8 cellular contexts compared by ENCODE assay signal in genomic region chr14:74571901-74572828, GRCh38. TPM values are rescaled to one million over a fixed set of nuclear protein-coding genes. Genes with fewer than 3 reads are reported as not detected.
DNase-seq lines count a peak whose midpoint lies in the region; ATAC-seq and TF ChIP-seq lines count a peak whose summit lies in the region.

No MANE protein-coding gene starts in this region.

- no peaks in the 10 kb centered on the region for H3K36me3 Mint-ChIP-seq in CD14-positive monocyte
- H3K36me3 Mint-ChIP-seq in activated T-cell treated with anti-CD3 and anti-CD28 coated beads, Interleukin-2, amount 50 U/mL, for 72 hours (ENCODE audit: insufficient read depth in 2 of 2): no peaks in the 10 kb centered on the region
- H3K36me3 Mint-ChIP-seq in stimulated activated effector memory CD8-positive, alpha-beta T cell treated with anti-CD3 and anti-CD28 coated beads, Interleukin-12 subunit alpha, Interleukin-12 subunit beta, amount 100 ng/mL, for 72 hours: peaks cover 6% of the 10 kb centered on the region

- H3K27me3 ChIP-seq in MG63: no peaks in the 10 kb centered on the region

- peak; percentile 63 to 67 for ATAC-seq in activated T-cell treated with anti-CD3 and anti-CD28 coated beads, Interleukin-2, amount 50 U/mL, for 72 hours (replicated peaks in 1 of 2)
- peak; percentile 39 for ATAC-seq in stimulated activated effector memory CD8-positive, alpha-beta T cell treated with anti-CD3 and anti-CD28 coated beads, Interleukin-12 subunit alpha, Interleukin-12 subunit beta, amount 100 ng/mL, for 72 hours
- no peak for ATAC-seq in HG02870 (IDR thresholded peaks at IDR 0.05; ENCODE audit: unreplicated experiment)
- ATAC-seq in HG03025 (IDR thresholded peaks at IDR 0.05; ENCODE audit: low FRiP score, unreplicated experiment): no peak
- ATAC-seq in GM18909 (IDR thresholded peaks at IDR 0.05; ENCODE audit: poor library complexity, unreplicated experiment): no peak

- H3K4me3 ChIP-seq in MG63: peak overlapping the region; percentile 21

- H3K27me3 Mint-ChIP-seq in CD14-positive monocyte (ENCODE audit: low read depth in 3 of 3): peaks cover 2 to 10% (median 5%) of the 10 kb centered on the region in 3 donors
- peaks cover 6% of the 10 kb centered on the region for H3K27me3 Mint-ChIP-seq in activated T-cell treated with anti-CD3 and anti-CD28 coated beads, Interleukin-2, amount 50 U/mL, for 72 hours (ENCODE audit: low read depth)

- TF ChIP-seq CTCF in CD14-positive monocyte (IDR thresholded peaks at IDR 0.05): no peak

- peak; percentile 65 for DNase-seq in CD14-positive monocyte (ENCODE audit: low spot score)
- DNase-seq in MG63: peak; percentile 71
- DNase-seq in activated T-cell treated with anti-CD3 and anti-CD28 coated beads, Interleukin-2, amount 50 U/mL, for 72 hours: peak; percentile 27 to 29
- DNase-seq in hepatic stellate cell (ENCODE audit: low spot score): peak; percentile 85
- DNase-seq in stimulated activated effector memory CD8-positive, alpha-beta T cell treated with anti-CD3 and anti-CD28 coated beads, Interleukin-12 subunit alpha, Interleukin-12 subunit beta, amount 100 ng/mL, for 72 hours (ENCODE audit: low spot score in 2 of 2): no peak

- no peaks in the 10 kb centered on the region for H3K9me3 ChIP-seq in MG63

- no peaks in the 10 kb centered on the region for H3K36me3 ChIP-seq in MG63

- H3K9me3 Mint-ChIP-seq in CD14-positive monocyte: no peaks in the 10 kb centered on the region
- no peaks in the 10 kb centered on the region for H3K9me3 Mint-ChIP-seq in activated T-cell treated with anti-CD3 and anti-CD28 coated beads, Interleukin-2, amount 50 U/mL, for 72 hours
- no peaks in the 10 kb centered on the region for H3K9me3 Mint-ChIP-seq in stimulated activated effector memory CD8-positive, alpha-beta T cell treated with anti-CD3 and anti-CD28 coated beads, Interleukin-12 subunit alpha, Interleukin-12 subunit beta, amount 100 ng/mL, for 72 hours

- peaks cover 35% of the 10 kb centered on the region for H3K4me1 Mint-ChIP-seq in CD14-positive monocyte
- peaks cover 37% of the 10 kb centered on the region for H3K4me1 Mint-ChIP-seq in activated T-cell treated with anti-CD3 and anti-CD28 coated beads, Interleukin-2, amount 50 U/mL, for 72 hours (ENCODE audit: low read depth)
- peaks cover 39% of the 10 kb centered on the region for H3K4me1 Mint-ChIP-seq in stimulated activated effector memory CD8-positive, alpha-beta T cell treated with anti-CD3 and anti-CD28 coated beads, Interleukin-12 subunit alpha, Interleukin-12 subunit beta, amount 100 ng/mL, for 72 hours

- H3K4me3 Mint-ChIP-seq in CD14-positive monocyte: peak overlapping the region; percentile 40 to 85
- peak overlapping the region; percentile 71 to 85 for H3K4me3 Mint-ChIP-seq in activated T-cell treated with anti-CD3 and anti-CD28 coated beads, Interleukin-2, amount 50 U/mL, for 72 hours
- H3K4me3 Mint-ChIP-seq in stimulated activated effector memory CD8-positive, alpha-beta T cell treated with anti-CD3 and anti-CD28 coated beads, Interleukin-12 subunit alpha, Interleukin-12 subunit beta, amount 100 ng/mL, for 72 hours: peak overlapping the region; percentile 49

- peak overlapping the region; percentile 85 to 98 (median 93) for H3K27ac Mint-ChIP-seq in CD14-positive monocyte
- H3K27ac Mint-ChIP-seq in activated T-cell treated with anti-CD3 and anti-CD28 coated beads, Interleukin-2, amount 50 U/mL, for 72 hours: peak overlapping the region; percentile 73
- H3K27ac Mint-ChIP-seq in stimulated activated effector memory CD8-positive, alpha-beta T cell treated with anti-CD3 and anti-CD28 coated beads, Interleukin-12 subunit alpha, Interleukin-12 subunit beta, amount 100 ng/mL, for 72 hours: peak overlapping the region; percentile 37

- intact Hi-C loops in CD14-positive monocyte (cut with micrococcal nuclease): no loop called here

RNA-seq across cellular contexts. Expression of gene LTBP2, which starts 39.9 kb away (rescaled TPM):
- under 1 TPM; 0.04 to 0.11 TPM for polyA plus RNA-seq in CD14-positive monocyte
- 4.4 and 4.5 TPM in 2 replicates for total RNA-seq in MG63 (2014; rRNA removed; shearing (Covaris generic); ENCODE audit: low replicate concordance)
- total RNA-seq in activated T-cell treated with anti-CD3 and anti-CD28 coated beads, Interleukin-2, amount 50 U/mL, for 72 hours: under 1 TPM; 0.25 to 0.84 TPM

Comparison
In these comparisons a context has a peak if more than half of its experiments do, and no peak if none do; other contexts are left out.
1. DNase-seq: peak in CD14-positive monocyte (single experiment), MG63 (single experiment), activated T-cell treated with anti-CD3 and anti-CD28 coated beads, Interleukin-2, amount 50 U/mL, for 72 hours (2 of 2) and hepatic stellate cell (single experiment); none in stimulated activated effector memory CD8-positive, alpha-beta T cell treated with anti-CD3 and anti-CD28 coated beads, Interleukin-12 subunit alpha, Interleukin-12 subunit beta, amount 100 ng/mL, for 72 hours (0 of 2).
2. H3K27ac Mint-ChIP-seq: peak in every context shown above with its lines; median percentile 93 in CD14-positive monocyte; 73 in activated T-cell treated with anti-CD3 and anti-CD28 coated beads, Interleukin-2, amount 50 U/mL, for 72 hours; 37 in stimulated activated effector memory CD8-positive, alpha-beta T cell treated with anti-CD3 and anti-CD28 coated beads, Interleukin-12 subunit alpha, Interleukin-12 subunit beta, amount 100 ng/mL, for 72 hours.
3. ATAC-seq: peak in activated T-cell treated with anti-CD3 and anti-CD28 coated beads, Interleukin-2, amount 50 U/mL, for 72 hours (2 of 2) and stimulated activated effector memory CD8-positive, alpha-beta T cell treated with anti-CD3 and anti-CD28 coated beads, Interleukin-12 subunit alpha, Interleukin-12 subunit beta, amount 100 ng/mL, for 72 hours (single experiment); none in HG02870 (single experiment), HG03025 (single experiment) and GM18909 (single experiment).
4. Peak in every context shown above with its lines, with median percentiles within 50 percentile points of each other: H3K4me3 Mint-ChIP-seq.